In genomic region chr1:69569281-69569970, GRCh38 we compare ENCODE assay signal across 10 cellular contexts. TPM values are rescaled to one million over a fixed set of nuclear protein-coding genes. Genes with fewer than 3 reads are reported as not detected.
DNase-seq lines count a peak whose midpoint lies in the region; ATAC-seq and TF ChIP-seq lines count a peak whose summit lies in the region.
"Had no signal": no experiment of that assay in that cellular context is flagged by ENCODE, and none has a peak within 500 bp of the region (broad histone marks: within the 10 kb centered on the region; RNA-seq: fewer than 3 reads in every experiment).

No MANE protein-coding gene starts in this region.

- peak; percentile 15 for DNase-seq in HEK293T (ENCODE audit: extremely low spot score)
- DNase-seq in coronary artery (ENCODE audit: low spot score), result no peak
- no peak for DNase-seq in naive thymus-derived CD4-positive, alpha-beta T cell
- no peak for DNase-seq in SKM-1 treated with dmso at 0.1 percent for 144 hours (lab: John Stamatoyannopoulos, UW; ENCODE audit: unreplicated experiment)
- DNase-seq in NCI-H2107 treated with DMSO at 0.1 percent for 48 hours (lab: John Stamatoyannopoulos, UW; ENCODE audit: unreplicated experiment), result no peak
- DNase-seq in SKM-1 (lab: John Stamatoyannopoulos, UW; ENCODE audit: unreplicated experiment), result no peak
- DNase-seq: activated CD4-positive, alpha-beta T cell treated with anti-CD3 and anti-CD28 coated beads for 48 hours had no signal

- H3K27me3 ChIP-seq in ACC112 (ENCODE audit: insufficient read depth, low read length), result peaks cover 75% of the 10 kb centered on the region
- peaks cover 0 to 2% of the 10 kb centered on the region in 2 donors for H3K27me3 ChIP-seq in naive thymus-derived CD4-positive, alpha-beta T cell (ENCODE audit: control insufficient read depth in 2 of 2, insufficient read depth in 2 of 2, low read length in 2 of 2)

- no peaks in the 10 kb centered on the region for H3K36me3 ChIP-seq in ACC112 (ENCODE audit: insufficient read depth, low read length)
- no peaks in the 10 kb centered on the region for H3K36me3 ChIP-seq in naive thymus-derived CD4-positive, alpha-beta T cell (ENCODE audit: control insufficient read depth in 2 of 3, insufficient read depth in 3 of 3, low read length in 3 of 3)

- peaks cover 0 to 16% (median 3%) of the 10 kb centered on the region in 11 donors for H3K9me3 Mint-ChIP-seq in naive thymus-derived CD4-positive, alpha-beta T cell

- peaks cover 41 to 51% (median 47%) of the 10 kb centered on the region in 5 donors for H3K27me3 Mint-ChIP-seq in naive thymus-derived CD4-positive, alpha-beta T cell

- CTCF ChIA-PET in HEK293T (lab: Yijun Ruan, JAX), result no interaction called here
- CTCF ChIA-PET in naive thymus-derived CD4-positive, alpha-beta T cell (lab: Charles Lee), result no interaction called here

- ATAC-seq in naive thymus-derived CD4-positive, alpha-beta T cell, result no peak
- ATAC-seq in GM19467 (IDR thresholded peaks at IDR 0.05; ENCODE audit: unreplicated experiment), result no peak

- intact Hi-C loops in naive thymus-derived CD4-positive, alpha-beta T cell (cut with micrococcal nuclease), result no loop called here

- H3K79me2 ChIP-seq in ACC112 (ENCODE audit: control insufficient read depth, insufficient read depth, low read length, unreplicated experiment), result no peaks in the 10 kb centered on the region

- no peak for TF ChIP-seq CTCF in coronary artery (IDR thresholded peaks at IDR 0.05)

- no peak overlapping the region for H2AFZ ChIP-seq in ACC112 (ENCODE audit: low read length, unreplicated experiment)

- H3K9me3 ChIP-seq in naive thymus-derived CD4-positive, alpha-beta T cell (ENCODE audit: control insufficient read depth in 2 of 3, low read length in 3 of 3), result peaks cover 0 to 3% (median 0%) of the 10 kb centered on the region in 3 experiments

- peak overlapping the region; percentile 78 for H3K4me3 ChIP-seq in ACC112 (ENCODE audit: low read depth, low read length)
- peak overlapping the region; percentile 78 for H3K4me3 ChIP-seq in coronary artery
- H3K4me3 ChIP-seq in naive thymus-derived CD4-positive, alpha-beta T cell (ENCODE audit: low read length), result no peak overlapping the region

- H3K36me3 Mint-ChIP-seq in naive thymus-derived CD4-positive, alpha-beta T cell, result peaks cover 0 to 5% (median 0%) of the 10 kb centered on the region in 5 donors

- POLR2A ChIA-PET in HEK293T (lab: Yijun Ruan, JAX), result no interaction called here
- POLR2A ChIA-PET in naive thymus-derived CD4-positive, alpha-beta T cell (lab: Charles Lee), result no interaction called here

- H3K4me1 Mint-ChIP-seq in naive thymus-derived CD4-positive, alpha-beta T cell, result peaks cover 0 to 11% (median 9%) of the 10 kb centered on the region in 7 donors

- H3K4me3 Mint-ChIP-seq in naive thymus-derived CD4-positive, alpha-beta T cell, result peak overlapping the region; percentile 53 to 85 (median 71)

- H3K27ac Mint-ChIP-seq in naive thymus-derived CD4-positive, alpha-beta T cell, result no peak overlapping the region

- H3K4me1 ChIP-seq in ACC112 (ENCODE audit: control insufficient read depth, insufficient read depth, low read length, unreplicated experiment), result peaks cover 8% of the 10 kb centered on the region
- H3K4me1 ChIP-seq in naive thymus-derived CD4-positive, alpha-beta T cell (ENCODE audit: control insufficient read depth in 2 of 2, insufficient read depth in 2 of 2, low read length in 2 of 2), result no peaks in the 10 kb centered on the region

- H3K27ac ChIP-seq in ACC112 (ENCODE audit: low read depth, low read length) (no peak overlapping the region), coronary artery (no peak overlapping the region)
- H3K27ac ChIP-seq in naive thymus-derived CD4-positive, alpha-beta T cell (ENCODE audit: low read depth, low read length), result no peak overlapping the region
- H3K27ac ChIP-seq: skin epidermis had no signal

TF ChIP-seq in HEK293T, 16 proteins besides CTCF, POLR2A, EP300 and RAD21:
- no peak for TF ChIP-seq FOXK2 (IDR thresholded peaks at IDR 0.05)

RNA-seq across cellular contexts. Expression of gene LRRC7, which starts 1.7 kb away (rescaled TPM):
- total RNA-seq in naive thymus-derived CD4-positive, alpha-beta T cell, result 1 to 10 TPM in 1 of 5 experiments, under 1 TPM in 3, not detected in 1; 0.44 to 6.4 (median 0.55) TPM
- polyA plus RNA-seq in naive thymus-derived CD4-positive, alpha-beta T cell, result under 1 TPM; 0.15 to 0.30 TPM
